ENCODE assay signal across 28 cellular contexts in the genomic region with DNA sequence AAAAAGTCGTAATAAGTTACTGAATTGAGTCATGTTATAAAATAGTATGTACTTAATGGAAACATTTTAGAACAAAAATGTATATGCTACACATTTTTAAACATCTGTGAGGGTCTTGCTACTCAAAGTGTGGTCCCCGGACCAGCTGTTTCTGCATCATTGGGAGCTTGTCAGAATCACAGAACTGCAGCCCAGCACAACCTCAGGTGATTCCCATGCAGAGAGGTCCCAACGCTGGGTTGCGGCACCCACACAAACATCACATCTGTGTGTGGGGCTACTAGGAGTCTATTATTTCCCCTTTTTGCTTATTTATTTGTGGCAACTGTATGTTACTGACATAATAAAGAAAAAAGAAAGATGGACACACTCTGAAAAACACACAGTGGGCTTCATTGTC.
DNase-seq lines count a peak whose midpoint lies in the region; ATAC-seq and TF ChIP-seq lines count a peak whose summit lies in the region.
"Had no signal": no experiment of that assay in that cellular context is flagged by ENCODE, and none has a peak within 500 bp of the region (broad histone marks: within the 10 kb centered on the region; RNA-seq: fewer than 3 reads in every experiment).

No MANE protein-coding gene starts in this region.

- no peak for TF ChIP-seq POLR2A in spleen (IDR thresholded peaks at IDR 0.05)

- no peaks in the 10 kb centered on the region for H3K9me3 ChIP-seq in osteoblast (ENCODE audit: low read depth, low read length)
- no peaks in the 10 kb centered on the region for H3K9me3 ChIP-seq in spleen
- H3K9me3 ChIP-seq: A549, BE2C, BLaER1, Caco-2 had no signal

- H3K4me1 ChIP-seq in osteoblast (ENCODE audit: insufficient read depth, low read length): peaks cover 3% of the 10 kb centered on the region
- H3K4me1 ChIP-seq in spleen: peaks cover 5 to 21% (median 16%) of the 10 kb centered on the region in 6 donors
- H3K4me1 ChIP-seq: A549, Caco-2 had no signal

- DNase-seq in osteoblast (ENCODE audit: insufficient read length, low spot score, missing footprints) (peak; percentile 66), spleen (peak; percentile 16), midbrain (lab: John Stamatoyannopoulos, UW) (no peak)
- DNase-seq: 8988T; ACHN; AML-193; BE2C; C1 segment of cervical spinal cord; Caco-2; Calu3; CD4-positive, alpha-beta memory T cell; CD4-positive, alpha-beta T cell; CD4-positive, CD25-positive, alpha-beta regulatory T cell; CD8-positive, alpha-beta memory T cell; CD8-positive, alpha-beta T cell; COR-L47; DMS 273 treated with DMSO at 0.1 percent for 48 hours; DMS153; DMS79; DMS79 treated with DMSO at 0.1 percent for 48 hours; DND-41; EL had no signal

- TF ChIP-seq CTCF in osteoblast (IDR thresholded peaks at IDR 0.05; ENCODE audit: extremely low read depth, low read depth, low read length) (no peak), spleen (IDR thresholded peaks at IDR 0.05 in 8 of 11, conservative IDR thresholded peaks at IDR 0.05 in 3 of 11) (no peak)

- H3K36me3 ChIP-seq in osteoblast (ENCODE audit: insufficient read depth, low read length) (no peaks in the 10 kb centered on the region), spleen (no peaks in the 10 kb centered on the region)
- H3K36me3 ChIP-seq: BE2C; BLaER1; BLaER1 treated with 17β-estradiol and CSF1 and Interleukin-3, amounts not matched to agents 10 nM and 100 nM had no signal

- no peak overlapping the region for H3K4me2 ChIP-seq in osteoblast (ENCODE audit: insufficient read depth, low read length)
- H3K4me2 ChIP-seq: A549; BLaER1; BLaER1 treated with 17β-estradiol and CSF1 and Interleukin-3, amounts not matched to agents 10 nM and 100 nM had no signal

- intact Hi-C loops in spleen (cut with DNase I; ENCODE audit: low total_unique reads): no loop called here

- H2AFZ ChIP-seq in osteoblast (ENCODE audit: low read length): no peak overlapping the region

- H3K27ac ChIP-seq in osteoblast (ENCODE audit: low read depth, low read length) (no peak overlapping the region), spleen (no peak overlapping the region)
- H3K27ac ChIP-seq: 22Rv1; A549; BLaER1; BLaER1 treated with 17β-estradiol and CSF1 and Interleukin-3, amounts not matched to agents 10 nM and 100 nM; C4-2B had no signal

- 86 to 96% (median 89%) methylated on average over 4 of the region's 4 CpGs for WGBS in spleen, 5 donors

- ATAC-seq in GM21717 (IDR thresholded peaks at IDR 0.05; ENCODE audit: unreplicated experiment): no peak
- ATAC-seq: A549; CD8-positive, alpha-beta T cell had no signal

- H3K4me3 ChIP-seq in osteoblast (ENCODE audit: insufficient read depth, low read length) (no peak overlapping the region), spleen (no peak overlapping the region)
- H3K4me3 ChIP-seq: A549; BLaER1; BLaER1 treated with 17β-estradiol and CSF1 and Interleukin-3, amounts not matched to agents 10 nM and 100 nM had no signal

- no peaks in the 10 kb centered on the region for H4K20me1 ChIP-seq in osteoblast (ENCODE audit: insufficient read depth, low read length)
- H4K20me1 ChIP-seq: BLaER1 had no signal

- peaks cover 20% of the 10 kb centered on the region for H3K27me3 ChIP-seq in osteoblast (ENCODE audit: insufficient read depth, low read length)
- peaks cover 0 to 60% (median 29%) of the 10 kb centered on the region in 7 donors for H3K27me3 ChIP-seq in spleen (replicated peaks in 1 of 7)
- H3K27me3 ChIP-seq: BE2C had no signal

- no peaks in the 10 kb centered on the region for H3K79me2 ChIP-seq in osteoblast (ENCODE audit: insufficient read depth, low read length)
